ENCODE assay signal across 2 cellular contexts in genomic region chr4:158461336-158461735, GRCh38.
TF ChIP-seq lines count a peak whose summit lies in the region.

No MANE protein-coding gene starts in this region.

TF ChIP-seq in IMR-90, 13 proteins besides CTCF, POLR2A, EP300 and RAD21:
- TF ChIP-seq BHLHE40 (IDR thresholded peaks at IDR 0.05; ENCODE audit: low read depth, low read length) = no peak
- no peak for TF ChIP-seq RCOR1 (IDR thresholded peaks at IDR 0.05; ENCODE audit: insufficient replicate concordance, low read length)
- TF ChIP-seq MXI1 (IDR thresholded peaks at IDR 0.05; ENCODE audit: borderline replicate concordance, low read depth, low read length) = no peak
- no peak for TF ChIP-seq NFE2L2 (IDR thresholded peaks at IDR 0.05; ENCODE audit: low read depth, low read length)
- no peak for TF ChIP-seq SMC3 (IDR thresholded peaks at IDR 0.05; ENCODE audit: low read depth, low read length)
- no peak for TF ChIP-seq MAFK (IDR thresholded peaks at IDR 0.05; ENCODE audit: low read depth, low read length)

TF ChIP-seq in K562, 482 proteins besides CTCF, POLR2A, EP300 and RAD21:
- TF ChIP-seq HDAC1 (IDR thresholded peaks at IDR 0.05) (no peak), ZNF316 (IDR thresholded peaks at IDR 0.05) (0 out of 2 replicates have a peak, but pooled peaks have one; percentile 8)
TF ChIP-seq in K562: peak in this region for 1.
